In genomic region chr16:50804290-50804907, GRCh38 we compare ENCODE assay signal across 25 cellular contexts.
A peak's percentile ranks its signal among the peaks of the same experiment; 100 is the strongest.
DNase-seq lines count a peak whose midpoint lies in the region; ATAC-seq, FAIRE-seq and TF ChIP-seq lines count a peak whose summit lies in the region.
"Had no signal": no experiment of that assay in that cellular context is flagged by ENCODE, and none has a peak within 500 bp of the region (broad histone marks: within the 10 kb centered on the region; RNA-seq: fewer than 3 reads in every experiment).

No MANE protein-coding gene starts in this region.

- H3K4me3 ChIP-seq in IMR-90 (ENCODE audit: insufficient read depth, low read depth, low read length) (no peak overlapping the region), HepG2 (replicated peaks in 1 of 3; ENCODE audit: insufficient read depth in 1 of 3, low read depth in 2 of 3, low read length in 3 of 3) (peak overlapping the region in 1 of 3 experiments; percentile 41; a peak in 2 of 6 replicates)
- H3K4me3 ChIP-seq: GM12878, K562, PC-9, SJCRH30 had no signal

- H4K8ac ChIP-seq in IMR-90 (ENCODE audit: low read depth in 2 of 2, low read length in 2 of 2), result 0 out of 4 replicates have a peak overlapping the region, but pooled peaks have one; percentile 12 to 16

- no peak for ATAC-seq in activated CD4-positive, alpha-beta T cell treated with anti-CD3 and anti-CD28 coated beads for 36 hours
- ATAC-seq in IMR-90 (ENCODE audit: low read depth) (no peak), HepG2 (peak; percentile 89), HG02973 (IDR thresholded peaks at IDR 0.05; ENCODE audit: unreplicated experiment) (no peak)
- ATAC-seq in stimulated activated effector memory CD8-positive, alpha-beta T cell treated with anti-CD3 and anti-CD28 coated beads, Interleukin-12 subunit alpha, Interleukin-12 subunit beta, amount 100 ng/mL, for 72 hours, result no peak
- ATAC-seq: GM12878, HCT116, K562, Right ventricle myocardium inferior, SK-N-SH treated with all-trans-retinoic acid at 6 μM for 48 hours had no signal

- H3K9ac ChIP-seq in IMR-90 (ENCODE audit: low read depth, low read length) (no peak overlapping the region), HepG2 (ENCODE audit: insufficient read depth, low read depth, low read length) (peak overlapping the region; percentile 40)

- TF ChIP-seq CTCF in IMR-90 (conservative IDR thresholded peaks at IDR 0.05; ENCODE audit: low read depth, low read length) (no peak), HepG2 (CRISPR knock-in tag; IDR thresholded peaks at IDR 0.05) (peak; percentile 25; the same call in 1 of the 2 replicates)

- peak; percentile 60 for DNase-seq in activated CD4-positive, alpha-beta T cell treated with anti-CD3 and anti-CD28 coated beads, Interleukin-2, amount 10 ng/mL, durations not matched to agents 24 days and 14 days
- no peak for DNase-seq in activated CD4-positive, alpha-beta T cell treated with anti-CD3 and anti-CD28 coated beads for 36 hours
- no peak for DNase-seq in IMR-90
- peak; percentile 82 for DNase-seq in HepG2 (ENCODE audit: low spot score)
- no peak for DNase-seq in stimulated activated effector memory CD8-positive, alpha-beta T cell treated with anti-CD3 and anti-CD28 coated beads, Interleukin-12 subunit alpha, Interleukin-12 subunit beta, amount 100 ng/mL, for 72 hours (ENCODE audit: low spot score in 2 of 2)
- DNase-seq in KG1 (lab: John Stamatoyannopoulos, UW), result no peak
- DNase-seq in medulla oblongata (ENCODE audit: extremely low spot score), result no peak
- DNase-seq: 8988T, COR-L47, DMS53, MV-4-11, NCI-H1105 treated with DMSO at 0.1 percent for 48 hours, NCI-H146, NCI-H2029, NCI-H446 treated with DMSO at 0.1 percent for 48 hours, NCI-H526 treated with DMSO at 0.1 percent for 48 hours, PC-9, SJCRH30 had no signal

- no peak overlapping the region for H3K14ac ChIP-seq in IMR-90 (replicated peaks; ENCODE audit: low read depth, low read length)

- H3K4me3 Mint-ChIP-seq in activated CD4-positive, alpha-beta T cell treated with anti-CD3 and anti-CD28 coated beads, Interleukin-2, amount 10 ng/mL, durations not matched to agents 24 days and 14 days, result no peak overlapping the region
- H3K4me3 Mint-ChIP-seq in activated CD4-positive, alpha-beta T cell treated with anti-CD3 and anti-CD28 coated beads for 36 hours, result no peak overlapping the region
- H3K4me3 Mint-ChIP-seq in stimulated activated effector memory CD8-positive, alpha-beta T cell treated with anti-CD3 and anti-CD28 coated beads, Interleukin-12 subunit alpha, Interleukin-12 subunit beta, amount 100 ng/mL, for 72 hours, result no peak overlapping the region

- H3K9me3 ChIP-seq in IMR-90 (ENCODE audit: control insufficient read depth, insufficient read depth, low read length) (no peaks in the 10 kb centered on the region), HepG2 (ENCODE audit: low read length) (no peaks in the 10 kb centered on the region)
- H3K9me3 ChIP-seq: SJCRH30 had no signal

- dilution Hi-C loops in IMR-90 (cut with HindIII; ENCODE audit: low sequenced_read_pairs, unreplicated experiment), result no loop called here

- H3K79me1 ChIP-seq in IMR-90 (ENCODE audit: low read depth in 1 of 2, low read length in 2 of 2), result no peaks in the 10 kb centered on the region

- TF ChIP-seq POLR2A in IMR-90 (IDR thresholded peaks at IDR 0.05; ENCODE audit: low read depth, low read length), result no peak
- no peak; a peak in 1 of 4 replicates for TF ChIP-seq POLR2A in HepG2 (IDR thresholded peaks at IDR 0.05; ENCODE audit: insufficient read depth in 1 of 2, low read depth in 2 of 2, low read length in 2 of 2)

- H3K4me2 ChIP-seq in IMR-90 (ENCODE audit: low read depth, low read length) (no peak overlapping the region), HepG2 (ENCODE audit: low read depth, low read length) (peak overlapping the region; percentile 59)
- H3K4me2 ChIP-seq: PC-9 had no signal

- no peak overlapping the region for H2AK5ac ChIP-seq in IMR-90 (ENCODE audit: low read depth, low read length)

- intact Hi-C loops in activated CD4-positive, alpha-beta T cell treated with anti-CD3 and anti-CD28 coated beads, Interleukin-2, amount 10 ng/mL, durations not matched to agents 24 days and 14 days (cut with micrococcal nuclease), result loop anchor here (10.0 kb wide), 1 partner anchor 260 kb away; the partner anchor contains the start of gene NKD1
- intact Hi-C loops in activated CD4-positive, alpha-beta T cell treated with anti-CD3 and anti-CD28 coated beads for 36 hours (cut with DNase I, micrococcal nuclease), result no loop called here
- intact Hi-C loops in IMR-90 (cut with micrococcal nuclease), result no loop called here
- intact Hi-C loops in HepG2 (cut with micrococcal nuclease; ENCODE audit: unreplicated experiment), result no loop called here

- H4K91ac ChIP-seq in IMR-90 (ENCODE audit: insufficient read depth, low read depth, low read length), result no peak overlapping the region; the same call in 1 of the 2 replicates

- no peak overlapping the region for H2BK15ac ChIP-seq in IMR-90 (ENCODE audit: low read depth, low read length)

- peak; percentile 96 for FAIRE-seq in HepG2 (lab: Jason Lieb, UNC)
- FAIRE-seq: G401.6, GM12878, K562 had no signal

- H4K20me1 ChIP-seq in IMR-90 (ENCODE audit: insufficient read depth, low read length), result no peaks in the 10 kb centered on the region
- no peaks in the 10 kb centered on the region for H4K20me1 ChIP-seq in HepG2 (ENCODE audit: insufficient read depth, low read length)

- no CpG with 5 or more reads among the region's 10 CpGs for WGBS in IMR-90 (ENCODE audit: extremely low coverage in 2 of 2, insufficient read length in 1 of 2), 2 experiments
- WGBS in HepG2 (ENCODE audit: low lambda C conversion rate), result 26% methylated on average over 10 of the region's 10 CpGs

- H3K9me3 Mint-ChIP-seq in activated CD4-positive, alpha-beta T cell treated with anti-CD3 and anti-CD28 coated beads, Interleukin-2, amount 10 ng/mL, durations not matched to agents 24 days and 14 days, result no peaks in the 10 kb centered on the region
- no peaks in the 10 kb centered on the region for H3K9me3 Mint-ChIP-seq in activated CD4-positive, alpha-beta T cell treated with anti-CD3 and anti-CD28 coated beads for 36 hours (ENCODE audit: low read depth)
- no peaks in the 10 kb centered on the region for H3K9me3 Mint-ChIP-seq in stimulated activated effector memory CD8-positive, alpha-beta T cell treated with anti-CD3 and anti-CD28 coated beads, Interleukin-12 subunit alpha, Interleukin-12 subunit beta, amount 100 ng/mL, for 72 hours

- H3K9me1 ChIP-seq in IMR-90 (ENCODE audit: insufficient read depth, low read length), result no peaks in the 10 kb centered on the region

- BruUV-seq in IMR-90 (replicated peaks; lab: Mats Ljungman, UMichigan) (no TSS peak), HepG2 (replicated peaks; lab: Mats Ljungman, UMichigan) (no TSS peak)

- H3K18ac ChIP-seq in IMR-90 (ENCODE audit: low read depth, low read length), result no peak overlapping the region

- POLR2A ChIA-PET in activated CD4-positive, alpha-beta T cell treated with anti-CD3 and anti-CD28 coated beads for 36 hours (lab: Charles Lee), result no interaction called here
- POLR2A ChIA-PET in IMR-90 (lab: Charles Lee; ENCODE audit: unreplicated experiment), result no interaction called here
- POLR2A ChIA-PET in HepG2 (lab: Yijun Ruan, JAX), result interaction anchor here (0.9 to 1.0 kb wide), 2 partner anchors 63 to 136 kb away, joined by 3 to 4 read pairs; partner anchors contain the start of gene CYLD

- H2AK9ac ChIP-seq in IMR-90 (replicated peaks; ENCODE audit: low read depth, low read length, poor library complexity), result no peak overlapping the region

- H3K27me3 ChIP-seq in IMR-90 (ENCODE audit: control insufficient read depth, insufficient read depth, low read length) (no peaks in the 10 kb centered on the region), HepG2 (ENCODE audit: control insufficient read depth in 1 of 2, insufficient read depth in 2 of 2, low read length in 2 of 2) (no peaks in the 10 kb centered on the region)
- H3K27me3 ChIP-seq: SJCRH30 had no signal

- in situ Hi-C loops in IMR-90 (cut with MboI; ENCODE audit: low sequenced_read_pairs), result loop anchor here (10.0 to 25.0 kb wide), 3 partner anchors 120 to 1183 kb away; partner anchors contain the start of gene SNX20
- in situ Hi-C loops in HepG2 (cut with HindIII; ENCODE audit: extremely low pct_ligation_motif_present, low pct_unique_long_range_greater_than_20kb), result no loop called here

- no peak overlapping the region for H3K23ac ChIP-seq in IMR-90 (ENCODE audit: low read depth, low read length)

- H3K56ac ChIP-seq in IMR-90 (ENCODE audit: extremely low read depth, insufficient read depth, low read length), result no peak overlapping the region

- peaks cover 10% of the 10 kb centered on the region for H3K36me3 Mint-ChIP-seq in activated CD4-positive, alpha-beta T cell treated with anti-CD3 and anti-CD28 coated beads, Interleukin-2, amount 10 ng/mL, durations not matched to agents 24 days and 14 days (ENCODE audit: low read depth)
- H3K36me3 Mint-ChIP-seq in activated CD4-positive, alpha-beta T cell treated with anti-CD3 and anti-CD28 coated beads for 36 hours (ENCODE audit: low read depth), result peaks cover 4% of the 10 kb centered on the region
- peaks cover 24% of the 10 kb centered on the region for H3K36me3 Mint-ChIP-seq in stimulated activated effector memory CD8-positive, alpha-beta T cell treated with anti-CD3 and anti-CD28 coated beads, Interleukin-12 subunit alpha, Interleukin-12 subunit beta, amount 100 ng/mL, for 72 hours

- H3K79me2 ChIP-seq in HepG2 (ENCODE audit: insufficient read depth, low read length), result no peaks in the 10 kb centered on the region

- no peaks in the 10 kb centered on the region for H3K27me3 Mint-ChIP-seq in activated CD4-positive, alpha-beta T cell treated with anti-CD3 and anti-CD28 coated beads, Interleukin-2, amount 10 ng/mL, durations not matched to agents 24 days and 14 days
- H3K27me3 Mint-ChIP-seq in activated CD4-positive, alpha-beta T cell treated with anti-CD3 and anti-CD28 coated beads for 36 hours, result no peaks in the 10 kb centered on the region

- no peak overlapping the region for H3K27ac Mint-ChIP-seq in activated CD4-positive, alpha-beta T cell treated with anti-CD3 and anti-CD28 coated beads, Interleukin-2, amount 10 ng/mL, durations not matched to agents 24 days and 14 days
- H3K27ac Mint-ChIP-seq in activated CD4-positive, alpha-beta T cell treated with anti-CD3 and anti-CD28 coated beads for 36 hours, result no peak overlapping the region
- peak overlapping the region; percentile 64 for H3K27ac Mint-ChIP-seq in stimulated activated effector memory CD8-positive, alpha-beta T cell treated with anti-CD3 and anti-CD28 coated beads, Interleukin-12 subunit alpha, Interleukin-12 subunit beta, amount 100 ng/mL, for 72 hours

- no peak overlapping the region for H2BK20ac ChIP-seq in IMR-90 (ENCODE audit: low read depth, low read length)

- H3K27ac ChIP-seq in IMR-90 (ENCODE audit: insufficient read depth, low read length), result no peak overlapping the region
- H3K27ac ChIP-seq in HepG2 (ENCODE audit: extremely low read length, insufficient read depth, low read length), result peak overlapping the region; percentile 82
- H3K27ac ChIP-seq: PC-9, SJCRH30 had no signal

- no peak overlapping the region for H2BK120ac ChIP-seq in IMR-90 (ENCODE audit: low read depth, low read length)

- H3K4me1 ChIP-seq in IMR-90 (ENCODE audit: control insufficient read depth, insufficient read depth, low read length) (peaks cover 4% of the 10 kb centered on the region), HepG2 (ENCODE audit: insufficient read depth, low read length) (peaks cover 39% of the 10 kb centered on the region)
- H3K4me1 ChIP-seq: SJCRH30 had no signal

- TF ChIP-seq EP300 in HepG2 (IDR thresholded peaks at IDR 0.05; ENCODE audit: low read depth in 2 of 2, low read length in 2 of 2), result peak in 1 of 2 experiments; percentile 68; a peak in 2 of 4 replicates
- TF ChIP-seq EP300 in HepG2 (CRISPR knock-in tag; IDR thresholded peaks at IDR 0.05; ENCODE audit: borderline replicate concordance), result peak; percentile 45; the same call in 1 of the 2 replicates

- peaks cover 17% of the 10 kb centered on the region for H3K4me1 Mint-ChIP-seq in activated CD4-positive, alpha-beta T cell treated with anti-CD3 and anti-CD28 coated beads, Interleukin-2, amount 10 ng/mL, durations not matched to agents 24 days and 14 days
- peaks cover 12% of the 10 kb centered on the region for H3K4me1 Mint-ChIP-seq in activated CD4-positive, alpha-beta T cell treated with anti-CD3 and anti-CD28 coated beads for 36 hours
- peaks cover 13% of the 10 kb centered on the region for H3K4me1 Mint-ChIP-seq in stimulated activated effector memory CD8-positive, alpha-beta T cell treated with anti-CD3 and anti-CD28 coated beads, Interleukin-12 subunit alpha, Interleukin-12 subunit beta, amount 100 ng/mL, for 72 hours

- H3K36me3 ChIP-seq in IMR-90 (ENCODE audit: control insufficient read depth, insufficient read depth, low read length), result no peaks in the 10 kb centered on the region
- no peaks in the 10 kb centered on the region for H3K36me3 ChIP-seq in HepG2 (replicated peaks in 1 of 2; ENCODE audit: control insufficient read depth in 1 of 2, insufficient read depth in 2 of 2, low read length in 2 of 2)
- H3K36me3 ChIP-seq: SJCRH30 had no signal

- no peak overlapping the region for H2AFZ ChIP-seq in IMR-90 (replicated peaks; ENCODE audit: low read length, poor library complexity)
- peak overlapping the region; percentile 18 for H2AFZ ChIP-seq in HepG2 (ENCODE audit: low read length)
- H2AFZ ChIP-seq: PC-9 had no signal

- no peak overlapping the region for H2BK5ac ChIP-seq in IMR-90 (ENCODE audit: low read depth, low read length, poor library complexity, severe bottlenecking)

- TF ChIP-seq RAD21 in IMR-90 (IDR thresholded peaks at IDR 0.05; ENCODE audit: low read length) (no peak), HepG2 (CRISPR knock-in tag; IDR thresholded peaks at IDR 0.05) (no peak; the same call in 1 of the 2 replicates)

- CTCF ChIA-PET in activated CD4-positive, alpha-beta T cell treated with anti-CD3 and anti-CD28 coated beads for 36 hours (lab: Charles Lee), result interaction anchor here (0.8 to 3.4 kb wide), 13 partner anchors 7 to 596 kb away, joined by 3 to 43 read pairs (median 10); no protein-coding TSS in a partner anchor
- CTCF ChIA-PET in IMR-90 (lab: Yijun Ruan, JAX) (interaction anchor here (2.6 kb wide), 1 partner anchor 138 kb away, joined by 17 read pairs; no protein-coding TSS in a partner anchor), HepG2 (lab: Yijun Ruan, JAX; ENCODE audit: low intra/inter-chr PET ratio, low total read pairs) (no interaction called here)

- no peak overlapping the region for H3K4ac ChIP-seq in IMR-90 (ENCODE audit: low read depth, low read length)

- H4K5ac ChIP-seq in IMR-90 (ENCODE audit: low read depth, low read length), result no peak overlapping the region; the same call in 1 of the 2 replicates

Comparison
In these comparisons a context has a peak if more than half of its experiments do, and no peak if none do; other contexts are left out.
1. DNase-seq: peak in activated CD4-positive, alpha-beta T cell treated with anti-CD3 and anti-CD28 coated beads, Interleukin-2, amount 10 ng/mL, durations not matched to agents 24 days and 14 days (single experiment) and HepG2 (single experiment); none in activated CD4-positive, alpha-beta T cell treated with anti-CD3 and anti-CD28 coated beads for 36 hours (single experiment), IMR-90 (single experiment), stimulated activated effector memory CD8-positive, alpha-beta T cell treated with anti-CD3 and anti-CD28 coated beads, Interleukin-12 subunit alpha, Interleukin-12 subunit beta, amount 100 ng/mL, for 72 hours (0 of 2), KG1 (single experiment) and medulla oblongata (single experiment).